In genomic region chr1:100127226-100127625, GRCh38 we compare ENCODE assay signal across 31 cellular contexts. TPM values are rescaled to one million over a fixed set of nuclear protein-coding genes. Genes with fewer than 3 reads are reported as not detected.
"Had no signal": no experiment of that assay in that cellular context is flagged by ENCODE, and none has a peak within 500 bp of the region (broad histone marks: within the 10 kb centered on the region; RNA-seq: fewer than 3 reads in every experiment).

No MANE protein-coding gene starts in this region.

- DNase-seq: activated CD4-positive, alpha-beta memory T cell treated with anti-CD3 and anti-CD28 coated beads for 36 hours; activated CD4-positive, alpha-beta T cell treated with anti-CD3 and anti-CD28 coated beads for 36 hours; activated CD4-positive, alpha-beta T cell treated with anti-CD3 and anti-CD28 coated beads, Interleukin-2, amount 10 ng/mL, durations not matched to agents 24 days and 14 days; activated CD4-positive, CD25-positive, alpha-beta regulatory T cell; activated CD4-positive, CD25-positive, alpha-beta regulatory T cell treated with anti-CD3 and anti-CD28 coated beads, Interleukin-2, amount 50 U/mL, for 72 hours; activated CD8-positive, alpha-beta memory T cell treated with anti-CD3 and anti-CD28 coated beads, Interleukin-2, amount 10 ng/mL, durations not matched to agents 7 days and 5 days; activated CD8-positive, alpha-beta memory T cell treated with anti-CD3 and anti-CD28 coated beads, Interleukin-2, amount 50 U/mL, for 4 hours; activated CD8-positive, alpha-beta T cell treated with anti-CD3 and anti-CD28 coated beads, Interleukin-2, amount 10 ng/mL, durations not matched to agents 7 days and 5 days; activated effector memory CD4-positive, alpha-beta T cell treated with anti-CD3 and anti-CD28 coated beads, Interleukin-2, amount 50 U/mL, for 16 hours; activated naive CD4-positive, alpha-beta T cell treated with anti-CD3 and anti-CD28 coated beads for 36 hours; activated naive CD8-positive, alpha-beta T cell treated with anti-CD3 and anti-CD28 coated beads for 36 hours; activated naive CD8-positive, alpha-beta T cell treated with anti-CD3 and anti-CD28 coated beads, Interleukin-2, amount 50 U/mL, for 24 hours; activated T-cell treated with anti-CD3 and anti-CD28 coated beads, Interleukin-2, amount 50 U/mL, for 1 hour; activated T-cell treated with anti-CD3 and anti-CD28 coated beads, Interleukin-2, amount 50 U/mL, for 48 hours; adrenal gland; amygdala; aorta; body of pancreas; caudate nucleus; cortex of kidney; dermis blood vessel endothelial cell; effector CD4-positive, alpha-beta T cell; effector memory CD8-positive, alpha-beta T cell; foreskin keratinocyte; gastrocnemius medialis; T-helper 2 cell had no signal

- H3K4me3 ChIP-seq: adrenal gland, body of pancreas, esophagus muscularis mucosa, gastrocnemius medialis had no signal

- FAIRE-seq: colon had no signal

- H3K9me3 ChIP-seq: adrenal gland, body of pancreas, esophagus muscularis mucosa, gastrocnemius medialis had no signal

- ATAC-seq: activated CD4-positive, alpha-beta T cell treated with anti-CD3 and anti-CD28 coated beads for 36 hours; activated CD8-positive, alpha-beta memory T cell treated with anti-CD3 and anti-CD28 coated beads, Interleukin-2, amount 10 ng/mL, durations not matched to agents 7 days and 5 days; activated CD8-positive, alpha-beta T cell treated with anti-CD3 and anti-CD28 coated beads, Interleukin-2, amount 10 ng/mL, durations not matched to agents 7 days and 5 days; activated naive CD8-positive, alpha-beta T cell treated with anti-CD3 and anti-CD28 coated beads, Interleukin-2, amount 50 U/mL, for 24 hours; body of pancreas; effector memory CD8-positive, alpha-beta T cell; foreskin keratinocyte; gastrocnemius medialis had no signal

- H3K27me3 ChIP-seq: adrenal gland, body of pancreas, esophagus muscularis mucosa, foreskin keratinocyte, gastrocnemius medialis had no signal

- H3K36me3 ChIP-seq: adrenal gland, gastrocnemius medialis had no signal

- H3K4me1 ChIP-seq: foreskin keratinocyte had no signal

- H3K27me3 Mint-ChIP-seq: activated CD4-positive, alpha-beta memory T cell treated with anti-CD3 and anti-CD28 coated beads for 36 hours; activated CD4-positive, alpha-beta T cell treated with anti-CD3 and anti-CD28 coated beads for 36 hours; activated CD4-positive, alpha-beta T cell treated with anti-CD3 and anti-CD28 coated beads, Interleukin-2, amount 10 ng/mL, durations not matched to agents 24 days and 14 days; activated CD8-positive, alpha-beta memory T cell treated with anti-CD3 and anti-CD28 coated beads, Interleukin-2, amount 10 ng/mL, durations not matched to agents 7 days and 5 days; activated naive CD4-positive, alpha-beta T cell treated with anti-CD3 and anti-CD28 coated beads, Interleukin-2, amount 50 U/mL, for 24 hours; activated naive CD8-positive, alpha-beta T cell treated with anti-CD3 and anti-CD28 coated beads for 36 hours; activated naive CD8-positive, alpha-beta T cell treated with anti-CD3 and anti-CD28 coated beads, Interleukin-2, amount 50 U/mL, for 24 hours; effector memory CD8-positive, alpha-beta T cell had no signal

- H3K9me3 Mint-ChIP-seq: activated CD4-positive, alpha-beta memory T cell treated with anti-CD3 and anti-CD28 coated beads for 36 hours; activated CD4-positive, alpha-beta T cell treated with anti-CD3 and anti-CD28 coated beads, Interleukin-2, amount 10 ng/mL, durations not matched to agents 24 days and 14 days; activated naive CD4-positive, alpha-beta T cell treated with anti-CD3 and anti-CD28 coated beads for 36 hours; activated naive CD4-positive, alpha-beta T cell treated with anti-CD3 and anti-CD28 coated beads, Interleukin-2, amount 50 U/mL, for 24 hours; activated naive CD8-positive, alpha-beta T cell treated with anti-CD3 and anti-CD28 coated beads for 36 hours; activated naive CD8-positive, alpha-beta T cell treated with anti-CD3 and anti-CD28 coated beads, Interleukin-2, amount 50 U/mL, for 24 hours; activated T-helper 1 cell treated with anti-CD3 and anti-CD28 coated beads, Interleukin-12 subunit alpha, Interleukin-12 subunit beta, Interleukin-2, Interleukin-4 antibody, amounts not matched to agents 30 ng/mL and 10 ng/mL and 1 ng/mL, durations not matched to agents 14 hours and 24 hours and 36 hours; activated T-helper 2 cell treated with anti-CD3 and anti-CD28 coated beads, Interferon-gamma antibody, Interleukin-2, Interleukin-4, amounts not matched to agents 10 μg/mL and 5 μg/mL and 100 μg/mL, durations not matched to agents 14 hours and 24 hours and 36 hours; effector memory CD8-positive, alpha-beta T cell had no signal

- H3K27ac ChIP-seq: adrenal gland, body of pancreas, esophagus muscularis mucosa, foreskin keratinocyte, gastrocnemius medialis had no signal

- H3K4me3 Mint-ChIP-seq: activated CD4-positive, alpha-beta memory T cell treated with anti-CD3 and anti-CD28 coated beads for 36 hours; activated CD4-positive, alpha-beta T cell treated with anti-CD3 and anti-CD28 coated beads for 36 hours; activated CD4-positive, alpha-beta T cell treated with anti-CD3 and anti-CD28 coated beads, Interleukin-2, amount 10 ng/mL, durations not matched to agents 24 days and 14 days; activated CD8-positive, alpha-beta memory T cell treated with anti-CD3 and anti-CD28 coated beads, Interleukin-2, amount 10 ng/mL, durations not matched to agents 7 days and 5 days; activated CD8-positive, alpha-beta T cell treated with anti-CD3 and anti-CD28 coated beads, Interleukin-2, amount 10 ng/mL, durations not matched to agents 7 days and 5 days; activated naive CD4-positive, alpha-beta T cell treated with anti-CD3 and anti-CD28 coated beads for 36 hours; activated naive CD4-positive, alpha-beta T cell treated with anti-CD3 and anti-CD28 coated beads, Interleukin-2, amount 50 U/mL, for 24 hours; activated naive CD8-positive, alpha-beta T cell treated with anti-CD3 and anti-CD28 coated beads for 36 hours; activated naive CD8-positive, alpha-beta T cell treated with anti-CD3 and anti-CD28 coated beads, Interleukin-2, amount 50 U/mL, for 24 hours; activated T-helper 1 cell treated with anti-CD3 and anti-CD28 coated beads, Interleukin-12 subunit alpha, Interleukin-12 subunit beta, Interleukin-2, Interleukin-4 antibody, amounts not matched to agents 30 ng/mL and 10 ng/mL and 1 ng/mL, durations not matched to agents 14 hours and 24 hours and 36 hours; effector memory CD8-positive, alpha-beta T cell had no signal

- H3K27ac Mint-ChIP-seq: activated CD4-positive, alpha-beta memory T cell treated with anti-CD3 and anti-CD28 coated beads for 36 hours; activated CD4-positive, alpha-beta T cell treated with anti-CD3 and anti-CD28 coated beads for 36 hours; activated CD4-positive, alpha-beta T cell treated with anti-CD3 and anti-CD28 coated beads, Interleukin-2, amount 10 ng/mL, durations not matched to agents 24 days and 14 days; activated CD8-positive, alpha-beta memory T cell treated with anti-CD3 and anti-CD28 coated beads, Interleukin-2, amount 10 ng/mL, durations not matched to agents 7 days and 5 days; activated CD8-positive, alpha-beta T cell treated with anti-CD3 and anti-CD28 coated beads, Interleukin-2, amount 10 ng/mL, durations not matched to agents 7 days and 5 days; activated naive CD4-positive, alpha-beta T cell treated with anti-CD3 and anti-CD28 coated beads for 36 hours; activated naive CD4-positive, alpha-beta T cell treated with anti-CD3 and anti-CD28 coated beads, Interleukin-2, amount 50 U/mL, for 24 hours; activated naive CD8-positive, alpha-beta T cell treated with anti-CD3 and anti-CD28 coated beads for 36 hours; activated naive CD8-positive, alpha-beta T cell treated with anti-CD3 and anti-CD28 coated beads, Interleukin-2, amount 50 U/mL, for 24 hours; activated T-helper 1 cell treated with anti-CD3 and anti-CD28 coated beads, Interleukin-12 subunit alpha, Interleukin-12 subunit beta, Interleukin-2, Interleukin-4 antibody, amounts not matched to agents 30 ng/mL and 10 ng/mL and 1 ng/mL, durations not matched to agents 14 hours and 24 hours and 36 hours; activated T-helper 2 cell treated with anti-CD3 and anti-CD28 coated beads, Interferon-gamma antibody, Interleukin-2, Interleukin-4, amounts not matched to agents 10 μg/mL and 5 μg/mL and 100 μg/mL, durations not matched to agents 14 hours and 24 hours and 36 hours had no signal

RNA-seq across cellular contexts. Expression of gene LRRC39, which starts 50.8 kb away (rescaled TPM):
- total RNA-seq: dermis blood vessel endothelial cell had no signal
